ENCODE assay signal across 9 cellular contexts in genomic region chr1:108830119-108831008, GRCh38. TPM values are rescaled to one million over a fixed set of nuclear protein-coding genes. Genes with fewer than 3 reads are reported as not detected.
DNase-seq lines count a peak whose midpoint lies in the region; ATAC-seq and TF ChIP-seq lines count a peak whose summit lies in the region.
"Had no signal": no experiment of that assay in that cellular context is flagged by ENCODE, and none has a peak within 500 bp of the region (broad histone marks: within the 10 kb centered on the region; RNA-seq: fewer than 3 reads in every experiment).

No MANE protein-coding gene starts in this region.

- H3K27ac ChIP-seq in ascending aorta (peak overlapping the region; percentile 79 to 88), stomach (peak overlapping the region; percentile 16 to 86 (median 82))
- H3K27ac ChIP-seq: ovary had no signal

- no peaks in the 10 kb centered on the region for H3K9me3 ChIP-seq in ascending aorta
- H3K9me3 ChIP-seq in stomach = no peaks in the 10 kb centered on the region
- H3K9me3 ChIP-seq: ovary had no signal

- H3K36me3 Mint-ChIP-seq in activated naive CD4-positive, alpha-beta T cell treated with anti-CD3 and anti-CD28 coated beads, Interleukin-2, amount 10 ng/mL, durations not matched to agents 7 days and 5 days = no peaks in the 10 kb centered on the region

- intact Hi-C loops in ascending aorta (cut with DNase I) (loop anchor here (1.0 kb wide), 1 partner anchor 14 kb away; no protein-coding TSS in a partner anchor), stomach (cut with DNase I; ENCODE audit: low total_unique reads) (loop anchor here (5.0 kb wide), 1 partner anchor 67 kb away; no protein-coding TSS in a partner anchor)

- TF ChIP-seq CTCF in ascending aorta (IDR thresholded peaks at IDR 0.05) (no peak), stomach (IDR thresholded peaks at IDR 0.05) (no peak)

- WGBS in stomach, 5 donors = 35 to 56% (median 47%) methylated on average over 13 to 20 of the region's 20 CpGs

- H3K36me3 ChIP-seq in ascending aorta (no peaks in the 10 kb centered on the region), stomach (no peaks in the 10 kb centered on the region)
- H3K36me3 ChIP-seq: ovary had no signal

- no peak overlapping the region for H3K27ac Mint-ChIP-seq in activated naive CD4-positive, alpha-beta T cell treated with anti-CD3 and anti-CD28 coated beads, Interleukin-2, amount 10 ng/mL, durations not matched to agents 7 days and 5 days

- CTCF ChIA-PET in activated naive CD4-positive, alpha-beta T cell treated with anti-CD3 and anti-CD28 coated beads, Interleukin-2, amount 10 ng/mL, durations not matched to agents 7 days and 5 days (lab: Charles Lee) = interaction anchor here (0.5 to 10.4 kb wide), 8 partner anchors 9 to 703 kb away, joined by 3 to 148 read pairs (median 6); a partner anchor contains a TSS

- H3K4me1 ChIP-seq in ascending aorta (peaks cover 0 to 26% of the 10 kb centered on the region in 2 donors), stomach (peaks cover 0 to 36% (median 21%) of the 10 kb centered on the region in 4 donors)

- TF ChIP-seq POLR2A in stomach (IDR thresholded peaks at IDR 0.05) = no peak

- H3K27me3 ChIP-seq in ascending aorta (no peaks in the 10 kb centered on the region), stomach (no peaks in the 10 kb centered on the region)
- H3K27me3 ChIP-seq: ovary had no signal

- no peaks in the 10 kb centered on the region for H3K9me3 Mint-ChIP-seq in activated naive CD4-positive, alpha-beta T cell treated with anti-CD3 and anti-CD28 coated beads, Interleukin-2, amount 10 ng/mL, durations not matched to agents 7 days and 5 days

- ATAC-seq in GM21515 (IDR thresholded peaks at IDR 0.05; ENCODE audit: unreplicated experiment) = no peak

- peaks cover 15% of the 10 kb centered on the region for H3K27me3 Mint-ChIP-seq in activated naive CD4-positive, alpha-beta T cell treated with anti-CD3 and anti-CD28 coated beads, Interleukin-2, amount 10 ng/mL, durations not matched to agents 7 days and 5 days

- no peak for TF ChIP-seq EP300 in stomach (IDR thresholded peaks at IDR 0.05)

- H3K4me3 ChIP-seq in ascending aorta = peak overlapping the region in 1 of 2 donors; percentile 18
- H3K4me3 ChIP-seq in stomach = peak overlapping the region in 2 of 4 donors; percentile 0 to 7
- H3K4me3 ChIP-seq: ovary had no signal

- DNase-seq in HT-29 (ENCODE audit: low spot score) = peak; percentile 77
- peak; percentile 57 to 91 for DNase-seq in ascending aorta (ENCODE audit: low spot score in 2 of 2)
- peak; percentile 34 to 45 for DNase-seq in hippocampal formation (lab: John Stamatoyannopoulos, UW)
- DNase-seq in stomach = peak; percentile 60
- no peak for DNase-seq in activated naive CD4-positive, alpha-beta T cell treated with anti-CD3 and anti-CD28 coated beads, Interleukin-2, amount 10 ng/mL, durations not matched to agents 7 days and 5 days
- DNase-seq in NCI-H2107 treated with DMSO at 0.1 percent for 48 hours (lab: John Stamatoyannopoulos, UW; ENCODE audit: unreplicated experiment) = no peak
- DNase-seq in activated T-cell treated with anti-CD3 and anti-CD28 coated beads for 4 hours = no peak

- H3K4me3 Mint-ChIP-seq in activated naive CD4-positive, alpha-beta T cell treated with anti-CD3 and anti-CD28 coated beads, Interleukin-2, amount 10 ng/mL, durations not matched to agents 7 days and 5 days = no peak overlapping the region

- peaks cover 8% of the 10 kb centered on the region for H3K4me1 Mint-ChIP-seq in activated naive CD4-positive, alpha-beta T cell treated with anti-CD3 and anti-CD28 coated beads, Interleukin-2, amount 10 ng/mL, durations not matched to agents 7 days and 5 days

RNA-seq across cellular contexts. Expression of gene AKNAD1, which starts 26.5 kb away (rescaled TPM):
- total RNA-seq in HT-29 (2014; rRNA removed; shearing (Covaris generic)) = 0.64 TPM in 1 of 2 replicates, not detected in the other
- total RNA-seq in ascending aorta = not detected
- total RNA-seq in stomach = 1 to 10 TPM in 1 of 5 donors, not detected in 4; 2.0 TPM
- under 1 TPM in 2 of 3 donors, not detected in 1; 0.28 to 0.37 TPM for polyA plus RNA-seq in stomach
- total RNA-seq: ovary had no signal

RNA-seq across cellular contexts. Expression of gene GPSM2, which starts 46.4 kb away (rescaled TPM):
- 47.5 and 49.7 TPM in 2 replicates for total RNA-seq in HT-29 (2014; rRNA removed; shearing (Covaris generic))
- total RNA-seq in ascending aorta (45.1 TPM), stomach (10 to 100 TPM in 4 of 5 donors, 1 to 10 TPM in 1; 1.8 to 84.9 (median 21.4) TPM)
- 10 to 100 TPM in 1 of 3 donors, 1 to 10 TPM in 2; 4.2 to 15.0 (median 6.6) TPM for polyA plus RNA-seq in stomach

Comparison
In these comparisons a context has a peak if more than half of its experiments do, and no peak if none do; other contexts are left out.
1. DNase-seq: peak in HT-29 (single experiment), ascending aorta (2 of 2), hippocampal formation (2 of 2) and stomach (single experiment); none in activated naive CD4-positive, alpha-beta T cell treated with anti-CD3 and anti-CD28 coated beads, Interleukin-2, amount 10 ng/mL, durations not matched to agents 7 days and 5 days (single experiment), NCI-H2107 treated with DMSO at 0.1 percent for 48 hours (single experiment) and activated T-cell treated with anti-CD3 and anti-CD28 coated beads for 4 hours (single experiment).